In the genomic region with DNA sequence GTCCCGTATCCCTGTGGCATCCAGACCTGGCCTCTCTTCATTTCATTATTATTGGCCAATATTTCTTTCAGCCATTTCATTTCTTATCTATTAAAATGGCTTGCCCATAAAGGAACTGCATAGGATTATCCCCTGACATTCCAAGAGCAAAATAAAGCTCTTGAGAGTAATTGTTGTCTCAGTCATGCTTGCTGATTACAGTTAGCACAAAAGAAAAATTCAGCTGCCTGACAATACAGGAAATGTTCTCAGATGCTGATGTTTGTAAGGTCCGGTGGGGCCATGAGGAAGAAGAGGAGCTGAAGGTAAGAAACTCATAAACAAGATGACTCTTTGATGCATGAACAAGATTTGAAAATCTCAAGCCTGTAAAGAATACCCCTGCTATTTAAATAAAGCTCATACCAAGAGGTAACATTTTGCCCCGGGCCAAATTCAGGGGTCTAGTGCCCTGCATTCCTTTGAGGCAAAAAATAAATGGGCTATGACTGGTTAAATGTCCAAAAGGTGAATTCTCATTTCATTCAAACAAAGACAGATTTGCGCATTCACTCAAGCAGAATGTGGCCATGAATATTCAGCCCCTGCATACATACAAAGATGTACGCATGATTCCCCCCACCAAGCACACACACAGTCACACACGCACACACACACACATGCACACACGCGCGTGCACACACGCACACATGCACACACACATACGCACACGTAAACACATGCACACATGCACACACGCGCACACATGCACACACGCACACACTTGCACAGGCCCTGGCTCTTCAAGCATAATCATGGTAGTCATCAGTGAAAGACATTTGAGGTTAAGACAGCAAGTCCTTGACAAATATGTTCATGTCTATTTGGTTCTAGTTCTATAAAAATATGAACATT, we compare ENCODE assay signal across 28 cellular contexts. TPM values are rescaled to one million over a fixed set of nuclear protein-coding genes. Genes with fewer than 3 reads are reported as not detected.
DNase-seq lines count a peak whose midpoint lies in the region; ATAC-seq, FAIRE-seq and TF ChIP-seq lines count a peak whose summit lies in the region.
"Had no signal": no experiment of that assay in that cellular context is flagged by ENCODE, and none has a peak within 500 bp of the region (broad histone marks: within the 10 kb centered on the region; RNA-seq: fewer than 3 reads in every experiment).

No MANE protein-coding gene starts in this region.

- TF ChIP-seq EP300 in GM12878 (IDR thresholded peaks at IDR 0.05; ENCODE audit: borderline replicate concordance in 1 of 2, control insufficient read depth in 1 of 2, low read depth in 2 of 2, low read length in 2 of 2), result no peak

- H3K9me3 Mint-ChIP-seq in mesothelial cell of epicardium, result no peaks in the 10 kb centered on the region
- H3K9me3 Mint-ChIP-seq: activated naive CD4-positive, alpha-beta T cell treated with anti-CD3 and anti-CD28 coated beads, Interleukin-2, amount 50 U/mL, for 24 hours; dendritic cell treated with granulocyte-macrophage colony-stimulating factor and Interleukin-4, amounts not matched to agents 40 ng/mL and 50 ng/mL, for 4 days had no signal

- no peak for FAIRE-seq in GM12878 (lab: Jason Lieb, UNC)
- FAIRE-seq: endometrium, kidney, small intestine had no signal

- H3K9me3 ChIP-seq in GM12878 (replicated peaks; ENCODE audit: control insufficient read depth, insufficient read depth, low read length), result no peaks in the 10 kb centered on the region
- H3K9me3 ChIP-seq: ascending aorta, MG63 had no signal

- H3K4me1 ChIP-seq in GM12878 (ENCODE audit: control insufficient read depth, insufficient read depth, low read length), result no peaks in the 10 kb centered on the region

- H3K4me2 ChIP-seq in GM12878 (ENCODE audit: control insufficient read depth, insufficient read depth), result no peak overlapping the region

- no peaks in the 10 kb centered on the region for H3K36me3 Mint-ChIP-seq in mesothelial cell of epicardium
- H3K36me3 Mint-ChIP-seq: activated naive CD4-positive, alpha-beta T cell treated with anti-CD3 and anti-CD28 coated beads, Interleukin-2, amount 50 U/mL, for 24 hours had no signal

- H3K4me1 Mint-ChIP-seq in mesothelial cell of epicardium, result peaks cover 51% of the 10 kb centered on the region

- no peak overlapping the region for H3K9ac ChIP-seq in GM12878 (ENCODE audit: control insufficient read depth, insufficient read depth, low read length)

- 60% methylated on average over 15 of the region's 15 CpGs for WGBS in GM12878 (ENCODE audit: insufficient coverage, insufficient replicate concordance, low lambda C conversion rate, missing lambda C conversion rate)

- TF ChIP-seq CTCF in GM12878 (IDR thresholded peaks at IDR 0.05 in 2 of 3, conservative IDR thresholded peaks at IDR 0.05 in 1 of 3; ENCODE audit: control insufficient read depth in 2 of 3, extremely low read depth in 1 of 3, insufficient read depth in 1 of 3, low read depth in 3 of 3, low read length in 3 of 3) (no peak), mesothelial cell of epicardium (IDR thresholded peaks at IDR 0.05; ENCODE audit: unreplicated experiment) (no peak)

- TF ChIP-seq POLR2A in GM12878 (IDR thresholded peaks at IDR 0.05; ENCODE audit: low read depth, low read length), result no peak

- peak; percentile 59 for DNase-seq in Caki2 (ENCODE audit: low read depth)
- DNase-seq in GM12878 (ENCODE audit: low read depth, low spot score), result no peak
- DNase-seq in mesothelial cell of epicardium (ENCODE audit: low spot score in 2 of 2, unreplicated experiment in 2 of 2), result no peak
- DNase-seq in renal cortical epithelial cell (ENCODE audit: low read depth), result peak; percentile 62
- DNase-seq in NCI-H128 (lab: John Stamatoyannopoulos, UW; ENCODE audit: unreplicated experiment), result no peak
- no peak for DNase-seq in T-helper 1 cell
- DNase-seq in H7, result no peak
- DNase-seq: activated CD4-positive, alpha-beta T cell treated with anti-CD3 and anti-CD28 coated beads, Interleukin-2, amount 50 U/mL, for 4 hours; activated CD8-positive, alpha-beta memory T cell treated with anti-CD3 and anti-CD28 coated beads, Interleukin-2, amount 50 U/mL, for 4 hours; caudate nucleus; EL; KBM-7; kidney; MG63; NCI-H1417 treated with DMSO at 0.1 percent for 48 hours; NCI-H2081 treated with DMSO at 0.1 percent for 48 hours; NCI-H446 treated with DMSO at 0.1 percent for 48 hours; OCI-M1; SHP77; small intestine; stimulated activated CD4-positive, alpha-beta T cell treated with anti-CD3 and anti-CD28 coated beads, Interleukin-2, amount 100 ng/mL, for 24 hours; substantia nigra; T1000 had no signal

- no peak overlapping the region for H3K4me3 Mint-ChIP-seq in mesothelial cell of epicardium
- H3K4me3 Mint-ChIP-seq: activated naive CD4-positive, alpha-beta T cell treated with anti-CD3 and anti-CD28 coated beads, Interleukin-2, amount 50 U/mL, for 24 hours; dendritic cell treated with granulocyte-macrophage colony-stimulating factor and Interleukin-4, amounts not matched to agents 40 ng/mL and 50 ng/mL, for 4 days had no signal

- POLR2A ChIA-PET in GM12878 (lab: Charles Lee), result no interaction called here

- no peaks in the 10 kb centered on the region for H3K79me2 ChIP-seq in GM12878 (ENCODE audit: control insufficient read depth, insufficient read depth, low read length)

- in situ Hi-C loops in Caki2 (cut with HindIII; ENCODE audit: low pct_unique_long_range_greater_than_20kb, low sequenced_read_pairs) (loop anchor here (10.0 kb wide), 1 partner anchor 77 kb away; no protein-coding TSS in a partner anchor), GM12878 (cut with MboI) (no loop called here)

- peak overlapping the region; percentile 10 for H3K27ac Mint-ChIP-seq in mesothelial cell of epicardium
- H3K27ac Mint-ChIP-seq: activated naive CD4-positive, alpha-beta T cell treated with anti-CD3 and anti-CD28 coated beads, Interleukin-2, amount 50 U/mL, for 24 hours; dendritic cell treated with granulocyte-macrophage colony-stimulating factor and Interleukin-4, amounts not matched to agents 40 ng/mL and 50 ng/mL, for 4 days had no signal

- no peak overlapping the region for H3K27ac ChIP-seq in GM12878 (ENCODE audit: control insufficient read depth, insufficient read depth)

- SMC1A ChIA-PET in GM12878 (lab: Charles Lee; ENCODE audit: uncharacterized antibody, unreplicated experiment), result interaction anchor here (1.0 to 2.0 kb wide), 4 partner anchors 10 to 66 kb away, joined by 4 to 5 read pairs (median 4); no protein-coding TSS in a partner anchor

- intact Hi-C loops in GM12878 (cut with micrococcal nuclease; ENCODE audit: unreplicated experiment), result no loop called here

- H3K4me3 ChIP-seq in GM12878 (no peak overlapping the region), H7 (ENCODE audit: insufficient read depth, low read depth, low read length) (no peak overlapping the region)
- H3K4me3 ChIP-seq: ascending aorta, MG63 had no signal

- no peak for TF ChIP-seq RAD21 in GM12878 (IDR thresholded peaks at IDR 0.05; ENCODE audit: insufficient read depth, low read depth, low read length)

- no peaks in the 10 kb centered on the region for H4K20me1 ChIP-seq in GM12878 (ENCODE audit: control insufficient read depth, insufficient read depth)

- H3K36me3 ChIP-seq in GM12878 (ENCODE audit: control insufficient read depth in 2 of 2, insufficient read depth in 2 of 2, low read length in 1 of 2), result no peaks in the 10 kb centered on the region
- H3K36me3 ChIP-seq in H7 (replicated peaks; ENCODE audit: control insufficient read depth, insufficient read depth, low read length), result no peaks in the 10 kb centered on the region
- H3K36me3 ChIP-seq: ascending aorta, MG63 had no signal

- no peak overlapping the region for H2AFZ ChIP-seq in GM12878 (ENCODE audit: control insufficient read depth, low read depth, low read length)

- H3K27me3 Mint-ChIP-seq in mesothelial cell of epicardium (ENCODE audit: low read depth), result no peaks in the 10 kb centered on the region
- H3K27me3 Mint-ChIP-seq: activated naive CD4-positive, alpha-beta T cell treated with anti-CD3 and anti-CD28 coated beads, Interleukin-2, amount 50 U/mL, for 24 hours had no signal

- ATAC-seq in GM12878 (no peak), GM21381 (IDR thresholded peaks at IDR 0.05; ENCODE audit: unreplicated experiment) (no peak)

- CTCF ChIA-PET in GM12878 (lab: Yijun Ruan, JAX), result interaction anchor here (0.7 to 1.5 kb wide), 5 partner anchors 11 to 51 kb away, joined by 3 to 5 read pairs (median 3); no protein-coding TSS in a partner anchor

- no TSS peak for BruUV-seq in GM12878 (replicated peaks; lab: Mats Ljungman, UMichigan)

- RAD21 ChIA-PET in GM12878 (lab: Charles Lee; ENCODE audit: unreplicated experiment), result no interaction called here

- H3K27me3 ChIP-seq in GM12878 (replicated peaks in 1 of 2; ENCODE audit: control insufficient read depth in 2 of 2, insufficient read depth in 2 of 2, low read length in 1 of 2), result no peaks in the 10 kb centered on the region
- no peaks in the 10 kb centered on the region for H3K27me3 ChIP-seq in H7 (ENCODE audit: control insufficient read depth, insufficient read depth, low read length)
- H3K27me3 ChIP-seq: ascending aorta, MG63 had no signal

RNA-seq across cellular contexts. Expression of a gene that starts 44.8 kb away (rescaled TPM):
- not detected in 2 replicates for total RNA-seq in Caki2 (2014; rRNA removed; shearing (Covaris generic); ENCODE audit: low replicate concordance)
- 0.33 and 0.91 TPM in 2 replicates for total RNA-seq in GM12878 (2013; cell fraction: nucleolus; rRNA removed)
- total RNA-seq in GM12878 (2014; rRNA removed) (not detected in 2 replicates), GM12878 (2014; rRNA removed; fragmentation: Illumina TruSeq; extraction: Trizol) (not detected in 2 replicates), GM12878 (2021) (0.46 and 0.56 TPM in 2 replicates), mesothelial cell of epicardium (0.70 to 1.9 TPM (median 1.1 TPM) in 3 replicates), renal cortical epithelial cell (172 and 319 TPM in 2 replicates)
- not detected for polyA plus RNA-seq in GM12878 (2011; ENCODE audit: low read depth)
- polyA plus RNA-seq in GM12878 (2011; rRNA removed) (1.9 and 2.7 TPM in 2 replicates), GM12878 (2014; fragmentation: Illumina TruSeq; extraction: Trizol) (0.19 TPM in 1 of 2 replicates, not detected in the other), GM12878 (2014; fragmentation: Nextera tagmentation; extraction: Ambion mirVana) (under 1 TPM in 1 of 2 experiments, not detected in 1; 0.05 TPM), GM12878 (2014; rRNA removed) (0.16 TPM in 1 of 2 replicates, not detected in the other), GM12878 (2016; fragmentation: Nextera tagmentation; extraction: Ambion mirVana) (not detected)
- 1.5 and 1.8 TPM in 2 replicates for polyA plus RNA-seq in GM12878 (2011; cell fraction: cytosol; rRNA removed)
- 2.4 and 2.5 TPM in 2 replicates for polyA plus RNA-seq in GM12878 (2011; cell fraction: nucleus; rRNA removed)
- 0.08 and 0.34 TPM in 2 replicates for polyA plus RNA-seq in GM12878 (2012)
- polyA minus RNA-seq in GM12878 (2011; rRNA and poly(A)+ RNA removed), result 3.7 and 4.2 TPM in 2 replicates
- polyA minus RNA-seq in GM12878 (2011; cell fraction: cytosol; rRNA and poly(A)+ RNA removed), result 0.40 and 1.2 TPM in 2 replicates
- 0.24 and 0.57 TPM in 2 replicates for polyA minus RNA-seq in GM12878 (2011; cell fraction: nucleus; rRNA and poly(A)+ RNA removed)
- total RNA-seq in H7 (2014; rRNA removed; shearing (Covaris generic)), result 0.33 TPM in 1 of 2 replicates, not detected in the other

Comparison
In these comparisons a context has a peak if more than half of its experiments do, and no peak if none do; other contexts are left out.
1. DNase-seq: peak in Caki2 (single experiment) and renal cortical epithelial cell (single experiment); none in GM12878 (single experiment), mesothelial cell of epicardium (0 of 2), NCI-H128 (single experiment), T-helper 1 cell (0 of 5) and H7 (single experiment).
2. RNA of a gene that starts 44.8 kb away (total RNA-seq): 172 to 319 TPM in renal cortical epithelial cell; 0.70 to 1.9 TPM in mesothelial cell of epicardium, not detected in Caki2, 0.33 to 0.91 TPM in GM12878 and 0.33 TPM in H7; every median in the first group is over 10 times any median in the second.